ENCODE assay signal across 14 cellular contexts in genomic region chr9:107147134-107147533, GRCh38.
A peak's percentile ranks its signal among the peaks of the same experiment; 100 is the strongest.
DNase-seq lines count a peak whose midpoint lies in the region; ATAC-seq and TF ChIP-seq lines count a peak whose summit lies in the region.
"Had no signal": no experiment of that assay in that cellular context is flagged by ENCODE, and none has a peak within 500 bp of the region (broad histone marks: within the 10 kb centered on the region; RNA-seq: fewer than 3 reads in every experiment).

No MANE protein-coding gene starts in this region.

- TF ChIP-seq CTCF in lower lobe of right lung (IDR thresholded peaks at IDR 0.05) = no peak

- peaks cover 5% of the 10 kb centered on the region for H3K4me1 ChIP-seq in lower lobe of right lung
- H3K4me1 ChIP-seq: A549, Caco-2 had no signal

- ATAC-seq in lower lobe of right lung = no peak
- ATAC-seq in HG02981 (IDR thresholded peaks at IDR 0.05; ENCODE audit: unreplicated experiment) = no peak
- ATAC-seq: A549; CD8-positive, alpha-beta T cell; GM23338 had no signal

- no peaks in the 10 kb centered on the region for H3K9me3 ChIP-seq in lower lobe of right lung
- H3K9me3 ChIP-seq: A549, Caco-2 had no signal

- intact Hi-C loops in lower lobe of right lung (cut with DNase I) = no loop called here

- H3K27ac ChIP-seq in angular gyrus (ENCODE audit: low read depth, low read length) (peak overlapping the region; percentile 54), lower lobe of right lung (no peak overlapping the region)
- H3K27ac ChIP-seq: A549 had no signal

- no peaks in the 10 kb centered on the region for H3K27me3 ChIP-seq in lower lobe of right lung (ENCODE audit: low read depth)

- H3K4me3 ChIP-seq in lower lobe of right lung = no peak overlapping the region
- H3K4me3 ChIP-seq: A549, GM23338 had no signal

- H3K36me3 ChIP-seq in lower lobe of right lung = no peaks in the 10 kb centered on the region

- DNase-seq in NCI-H69 (lab: John Stamatoyannopoulos, UW) (peak; percentile 44), pons (ENCODE audit: low spot score) (peak; percentile 57), lower lobe of right lung (no peak), NCI-H345 treated with DMSO at 0.1 percent for 48 hours (lab: John Stamatoyannopoulos, UW; ENCODE audit: unreplicated experiment) (no peak), SW480 (ENCODE audit: low spot score) (no peak)
- DNase-seq: Caco-2; CD8-positive, alpha-beta T cell; DMS53; GF-D8; H7 had no signal

Comparison
In these comparisons a context has a peak if more than half of its experiments do, and no peak if none do; other contexts are left out.
1. DNase-seq: peak in NCI-H69 (single experiment) and pons (single experiment); none in lower lobe of right lung (single experiment), NCI-H345 treated with DMSO at 0.1 percent for 48 hours (single experiment) and SW480 (single experiment).